32 cellular contexts compared by ENCODE assay signal in genomic region chr3:100640633-100641032, GRCh38. TPM values are rescaled to one million over a fixed set of nuclear protein-coding genes. Genes with fewer than 3 reads are reported as not detected.
"Had no signal": no experiment of that assay in that cellular context is flagged by ENCODE, and none has a peak within 500 bp of the region (broad histone marks: within the 10 kb centered on the region; RNA-seq: fewer than 3 reads in every experiment).

No MANE protein-coding gene starts in this region.

- DNase-seq: effector memory CD4-positive, alpha-beta T cell; foreskin keratinocyte; heart left ventricle; hippocampal formation; kidney glomerular epithelial cell; mammary epithelial cell; mesendoderm; midbrain; naive thymus-derived CD8-positive, alpha-beta T cell; nephron progenitor cell; nucleus accumbens; psoas muscle; right cardiac atrium; stimulated activated CD4-positive, alpha-beta T cell treated with anti-CD3 and anti-CD28 coated beads, Interleukin-15, amount 100 ng/mL, for 24 hours; stimulated activated CD4-positive, alpha-beta T cell treated with anti-CD3 and anti-CD28 coated beads, Interleukin-2, amount 100 ng/mL, for 48 hours; stimulated activated CD8-positive, alpha-beta memory T cell treated with anti-CD3 and anti-CD28 coated beads, Interleukin-4, amount 100 ng/mL, for 48 hours; stimulated activated naive CD4-positive, alpha-beta T cell; stimulated activated naive CD8-positive, alpha-beta T cell treated with anti-CD3 and anti-CD28 coated beads, Interleukin-15, amount 100 ng/mL, for 72 hours; thyroid gland; trophoblast cell had no signal

- ATAC-seq: foreskin keratinocyte; gastroesophageal sphincter; heart left ventricle; naive thymus-derived CD8-positive, alpha-beta T cell; psoas muscle; right cardiac atrium; stimulated activated naive CD8-positive, alpha-beta T cell treated with anti-CD3 and anti-CD28 coated beads, Interleukin-15, amount 100 ng/mL, for 72 hours had no signal

- H3K4me1 ChIP-seq: esophagus muscularis mucosa, foreskin keratinocyte, gastroesophageal sphincter, heart left ventricle, psoas muscle, thyroid gland, vagina had no signal

- H3K9me3 ChIP-seq: esophagus muscularis mucosa, gastroesophageal sphincter, heart left ventricle, psoas muscle, thyroid gland, vagina had no signal

- H3K4me3 ChIP-seq: coronary artery, esophagus muscularis mucosa, gastroesophageal sphincter, heart left ventricle, psoas muscle, skin epidermis, thyroid gland, vagina had no signal

- H3K27ac ChIP-seq: coronary artery, esophagus muscularis mucosa, foreskin keratinocyte, gastroesophageal sphincter, heart left ventricle, psoas muscle, skin epidermis, thyroid gland, vagina had no signal

- H3K36me3 ChIP-seq: esophagus muscularis mucosa, gastroesophageal sphincter, heart left ventricle, thyroid gland, vagina had no signal

- H3K27me3 ChIP-seq: esophagus muscularis mucosa, foreskin keratinocyte, gastroesophageal sphincter, heart left ventricle, thyroid gland, vagina had no signal

RNA-seq across cellular contexts. Expression of gene ADGRG7, which starts 31.2 kb away (rescaled TPM):
- total RNA-seq: dermis blood vessel endothelial cell; endothelial cell of umbilical vein; epithelial cell of proximal tubule; esophagus muscularis mucosa; fibroblast of lung; foreskin keratinocyte; lower leg skin; myocyte; naive thymus-derived CD8-positive, alpha-beta T cell; osteocyte; right cardiac atrium; thyroid gland; vagina had no signal
